Comparison of ENCODE assay signal across 21 cellular contexts in genomic region chr18:35609236-35609635, GRCh38.
"Had no signal": no experiment of that assay in that cellular context is flagged by ENCODE, and none has a peak within 500 bp of the region (broad histone marks: within the 10 kb centered on the region; RNA-seq: fewer than 3 reads in every experiment).

No MANE protein-coding gene starts in this region.

- H3K27me3 ChIP-seq: MG63, SJSA1 had no signal

- ATAC-seq: activated T-helper 17 cell treated with anti-CD3 and anti-CD28 coated beads, Interleukin-2, amount 50 U/mL, for 72 hours; T-helper 17 cell had no signal

- H3K36me3 ChIP-seq: MG63, SJSA1 had no signal

- H3K9ac ChIP-seq: KMS-11 had no signal

- H3K27ac Mint-ChIP-seq: activated CD4-positive, alpha-beta memory T cell treated with anti-CD3 and anti-CD28 coated beads, Interleukin-2, amount 10 ng/mL, durations not matched to agents 7 days and 5 days; activated naive CD4-positive, alpha-beta T cell treated with anti-CD3 and anti-CD28 coated beads for 36 hours; activated naive CD8-positive, alpha-beta T cell; activated T-helper 17 cell treated with anti-CD3 and anti-CD28 coated beads, Interleukin-2, amount 50 U/mL, for 72 hours; T-helper 17 cell had no signal

- H3K27me3 Mint-ChIP-seq: activated CD4-positive, alpha-beta memory T cell treated with anti-CD3 and anti-CD28 coated beads, Interleukin-2, amount 10 ng/mL, durations not matched to agents 7 days and 5 days; activated naive CD8-positive, alpha-beta T cell; activated T-helper 17 cell treated with anti-CD3 and anti-CD28 coated beads, Interleukin-2, amount 50 U/mL, for 72 hours; brain; T-helper 17 cell had no signal

- H3K4me2 ChIP-seq: KMS-11 had no signal

- DNase-seq: activated CD4-positive, alpha-beta memory T cell treated with anti-CD3 and anti-CD28 coated beads, Interleukin-2, amount 10 ng/mL, durations not matched to agents 7 days and 5 days; activated CD4-positive, alpha-beta T cell treated with anti-CD3 and anti-CD28 coated beads, Interleukin-2, amount 50 U/mL, for 1 hour; activated CD4-positive, CD25-positive, alpha-beta regulatory T cell; activated gamma-delta T cell; activated naive CD4-positive, alpha-beta T cell treated with anti-CD3 and anti-CD28 coated beads for 36 hours; activated T-cell treated with anti-CD3 and anti-CD28 coated beads for 4 hours; activated T-cell treated with anti-CD3 and anti-CD28 coated beads, Interleukin-2, amount 50 U/mL, for 48 hours; amygdala; MG63; MV-4-11; NCI-H1092 treated with DMSO at 0.1 percent for 48 hours; NCI-H1417 treated with DMSO at 0.1 percent for 48 hours; NCI-H1694; NCI-H524; T-helper 17 cell; T-helper 9 cell had no signal

- H3K27ac ChIP-seq: KMS-11, SJSA1 had no signal

- H3K36me3 Mint-ChIP-seq: activated naive CD8-positive, alpha-beta T cell had no signal

- H3K9me3 Mint-ChIP-seq: activated CD4-positive, alpha-beta memory T cell treated with anti-CD3 and anti-CD28 coated beads, Interleukin-2, amount 10 ng/mL, durations not matched to agents 7 days and 5 days; activated naive CD4-positive, alpha-beta T cell treated with anti-CD3 and anti-CD28 coated beads for 36 hours; activated T-helper 17 cell treated with anti-CD3 and anti-CD28 coated beads, Interleukin-2, amount 50 U/mL, for 72 hours had no signal

- H3K4me3 ChIP-seq: MG63, SJSA1 had no signal

- H3K9me3 ChIP-seq: MG63, SJSA1 had no signal

- H3K4me3 Mint-ChIP-seq: activated CD4-positive, alpha-beta memory T cell treated with anti-CD3 and anti-CD28 coated beads, Interleukin-2, amount 10 ng/mL, durations not matched to agents 7 days and 5 days; activated naive CD4-positive, alpha-beta T cell treated with anti-CD3 and anti-CD28 coated beads for 36 hours; activated naive CD8-positive, alpha-beta T cell; activated T-helper 17 cell treated with anti-CD3 and anti-CD28 coated beads, Interleukin-2, amount 50 U/mL, for 72 hours; brain; T-helper 17 cell had no signal
